Comparison of ENCODE assay signal across 8 cellular contexts in genomic region chr1:150575518-150576366, GRCh38. TPM values are rescaled to one million over a fixed set of nuclear protein-coding genes. Genes with fewer than 3 reads are reported as not detected.
DNase-seq lines count a peak whose midpoint lies in the region; ATAC-seq and TF ChIP-seq lines count a peak whose summit lies in the region.

No MANE protein-coding gene starts in this region.

- no peaks in the 10 kb centered on the region for H3K27me3 Mint-ChIP-seq in activated naive CD4-positive, alpha-beta T cell treated with anti-CD3 and anti-CD28 coated beads, Interleukin-2, amount 50 U/mL, for 24 hours

- peak overlapping the region; percentile 98 for H3K9ac ChIP-seq in adipocyte (ENCODE audit: low read length)
- H3K9ac ChIP-seq in liver (ENCODE audit: low read depth in 1 of 2, low read length in 2 of 2): peak overlapping the region; percentile 99 to 100

- peak in 1 of 2 donors; percentile 18 for TF ChIP-seq RAD21 in liver (IDR thresholded peaks at IDR 0.05)

- H3K9me3 Mint-ChIP-seq in activated naive CD4-positive, alpha-beta T cell treated with anti-CD3 and anti-CD28 coated beads, Interleukin-2, amount 50 U/mL, for 24 hours: no peaks in the 10 kb centered on the region

- H3K4me3 Mint-ChIP-seq in activated naive CD4-positive, alpha-beta T cell treated with anti-CD3 and anti-CD28 coated beads, Interleukin-2, amount 50 U/mL, for 24 hours: peak overlapping the region; percentile 98

- no peaks in the 10 kb centered on the region for H3K9me3 ChIP-seq in adipocyte (ENCODE audit: control insufficient read depth, low read length)
- no peaks in the 10 kb centered on the region for H3K9me3 ChIP-seq in liver (ENCODE audit: control insufficient read depth in 4 of 4, low read length in 3 of 4)

- ATAC-seq in HG02571 (IDR thresholded peaks at IDR 0.05; ENCODE audit: unreplicated experiment) (no peak), HG03135 (IDR thresholded peaks at IDR 0.05; ENCODE audit: unreplicated experiment) (no peak)

- peak overlapping the region; percentile 93 for H3K27ac Mint-ChIP-seq in activated naive CD4-positive, alpha-beta T cell treated with anti-CD3 and anti-CD28 coated beads, Interleukin-2, amount 50 U/mL, for 24 hours

- WGBS in liver: 9% methylated on average over 1 of the region's 1 CpG
- 13% methylated on average over 1 of the region's 1 CpG for WGBS in urinary bladder

- H3K36me3 Mint-ChIP-seq in activated naive CD4-positive, alpha-beta T cell treated with anti-CD3 and anti-CD28 coated beads, Interleukin-2, amount 50 U/mL, for 24 hours: peaks cover 60% of the 10 kb centered on the region

- H3K4me1 ChIP-seq in adipocyte (ENCODE audit: control insufficient read depth, insufficient read depth, low read length) (peaks cover 54% of the 10 kb centered on the region), liver (ENCODE audit: control insufficient read depth in 4 of 4, insufficient read depth in 4 of 4, low read length in 3 of 4) (peaks cover 15 to 44% (median 24%) of the 10 kb centered on the region in 4 donors), urinary bladder (ENCODE audit: insufficient read depth) (peaks cover 2% of the 10 kb centered on the region)

- H3K27ac ChIP-seq in liver (ENCODE audit: low read depth in 1 of 2, low read length in 2 of 2) (peak overlapping the region; percentile 95 to 99), urinary bladder (ENCODE audit: low read depth) (peak overlapping the region; percentile 52)

- H3K4me3 ChIP-seq in adipocyte (ENCODE audit: low read length): peak overlapping the region; percentile 95
- peak overlapping the region; percentile 78 to 100 (median 81) for H3K4me3 ChIP-seq in liver (ENCODE audit: low read depth in 1 of 3, low read length in 3 of 3)
- H3K4me3 ChIP-seq in urinary bladder (ENCODE audit: low read depth, low read length): peak overlapping the region; percentile 97

- peaks cover 43% of the 10 kb centered on the region for H3K4me1 Mint-ChIP-seq in activated naive CD4-positive, alpha-beta T cell treated with anti-CD3 and anti-CD28 coated beads, Interleukin-2, amount 50 U/mL, for 24 hours

- TF ChIP-seq CTCF in liver (IDR thresholded peaks at IDR 0.05; ENCODE audit: low read depth, low read length, missing input control): no peak

- no peaks in the 10 kb centered on the region for H3K27me3 ChIP-seq in adipocyte (replicated peaks; ENCODE audit: control insufficient read depth, insufficient read depth, low read length)
- H3K27me3 ChIP-seq in liver (ENCODE audit: control insufficient read depth in 4 of 4, insufficient read depth in 4 of 4, low read length in 3 of 4): no peaks in the 10 kb centered on the region

- H3K36me3 ChIP-seq in adipocyte (ENCODE audit: control insufficient read depth, insufficient read depth, low read length, severe bottlenecking): peaks cover 66% of the 10 kb centered on the region
- peaks cover 8 to 41% (median 29%) of the 10 kb centered on the region in 4 donors for H3K36me3 ChIP-seq in liver (ENCODE audit: control insufficient read depth in 4 of 4, insufficient read depth in 3 of 4, low read depth in 1 of 4, low read length in 3 of 4)
- peaks cover 6% of the 10 kb centered on the region for H3K36me3 ChIP-seq in urinary bladder (ENCODE audit: insufficient read depth)

- DNase-seq in activated naive CD4-positive, alpha-beta T cell treated with anti-CD3 and anti-CD28 coated beads, Interleukin-2, amount 50 U/mL, for 16 hours: no peak
- DNase-seq in adipocyte (ENCODE audit: low read depth): peak; percentile 69
- DNase-seq in central memory CD4-positive, alpha-beta T cell: no peak

TF ChIP-seq in liver, 16 proteins besides CTCF, POLR2A, EP300 and RAD21:
- TF ChIP-seq SP1 (IDR thresholded peaks at IDR 0.05): peak; percentile 64
- peak; percentile 25 to 46 for TF ChIP-seq HNF4A (conservative IDR thresholded peaks at IDR 0.05)
- TF ChIP-seq REST (IDR thresholded peaks at IDR 0.05): peak; percentile 37
- peak; percentile 7 for TF ChIP-seq NR2F2 (IDR thresholded peaks at IDR 0.05)
- TF ChIP-seq JUND (IDR thresholded peaks at IDR 0.05): peak in 1 of 2 donors; percentile 43
- peak; percentile 64 for TF ChIP-seq TAF1 (conservative IDR thresholded peaks at IDR 0.05)
- TF ChIP-seq ZBTB33 (IDR thresholded peaks at IDR 0.05): peak; percentile 28
- peak in 1 of 2 donors; percentile 6 for TF ChIP-seq GABPA (IDR thresholded peaks at IDR 0.05 in 1 of 2, conservative IDR thresholded peaks at IDR 0.05 in 1 of 2)
- peak in 1 of 2 donors; percentile 19 for TF ChIP-seq EGR1 (IDR thresholded peaks at IDR 0.05; ENCODE audit: low read depth in 2 of 2)
- peak; percentile 54 for TF ChIP-seq YY1 (IDR thresholded peaks at IDR 0.05)
- TF ChIP-seq, protein P1, sequence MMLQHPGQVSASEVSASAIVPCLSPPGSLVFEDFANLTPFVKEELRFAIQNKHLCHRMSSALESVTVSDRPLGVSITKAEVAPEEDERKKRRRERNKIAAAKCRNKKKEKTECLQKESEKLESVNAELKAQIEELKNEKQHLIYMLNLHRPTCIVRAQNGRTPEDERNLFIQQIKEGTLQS (IDR thresholded peaks at IDR 0.05): no peak
- TF ChIP-seq, protein P2, sequence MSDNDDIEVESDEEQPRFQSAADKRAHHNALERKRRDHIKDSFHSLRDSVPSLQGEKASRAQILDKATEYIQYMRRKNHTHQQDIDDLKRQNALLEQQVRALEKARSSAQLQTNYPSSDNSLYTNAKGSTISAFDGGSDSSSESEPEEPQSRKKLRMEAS (IDR thresholded peaks at IDR 0.05): peak; percentile 29
- TF ChIP-seq HNF4G (IDR thresholded peaks at IDR 0.05): peak; percentile 10
- peak; percentile 97 for TF ChIP-seq FOXA2 (IDR thresholded peaks at IDR 0.05)
- TF ChIP-seq FOXA1 (IDR thresholded peaks at IDR 0.05): peak; percentile 88
- peak; percentile 28 to 51 for TF ChIP-seq RXRA (IDR thresholded peaks at IDR 0.05)
TF ChIP-seq in liver: peak in this region for 15.

RNA-seq across cellular contexts. Expression of gene MCL1, which starts 3.7 kb away (rescaled TPM):
- total RNA-seq in liver (100 to 1,000 TPM in 1 of 2 donors, 10 to 100 TPM in 1; 94.6 to 181 TPM), urinary bladder (160 TPM)
- polyA plus RNA-seq in liver (10 to 100 TPM; 23.4 to 65.4 TPM), urinary bladder (225 TPM)

RNA-seq across cellular contexts. Expression of gene ADAMTSL4, which starts 26.5 kb away (rescaled TPM):
- total RNA-seq in liver (10 to 100 TPM in 1 of 2 donors, 1 to 10 TPM in 1; 5.6 to 11.5 TPM), urinary bladder (35.5 TPM)
- polyA plus RNA-seq in liver (10 to 100 TPM; 11.4 to 12.2 TPM), urinary bladder (144 TPM)

RNA-seq across cellular contexts. Expression of gene ENSA, which starts 53.7 kb away (rescaled TPM):
- total RNA-seq in liver: 10 to 100 TPM; 53.2 to 57.3 TPM
- 10 to 100 TPM; 19.0 to 59.8 TPM for polyA plus RNA-seq in liver
- total RNA-seq in urinary bladder: 107 TPM
- polyA plus RNA-seq in urinary bladder: 152 TPM
